ENCODE assay signal across 9 cellular contexts in genomic region chr6:35044771-35045275, GRCh38.
DNase-seq lines count a peak whose midpoint lies in the region; ATAC-seq lines count a peak whose summit lies in the region.
"Had no signal": no experiment of that assay in that cellular context is flagged by ENCODE, and none has a peak within 500 bp of the region (broad histone marks: within the 10 kb centered on the region; RNA-seq: fewer than 3 reads in every experiment).

No MANE protein-coding gene starts in this region.

- H3K9me3 ChIP-seq in esophagus (ENCODE audit: control insufficient read depth in 2 of 2, insufficient read depth in 1 of 2, low read depth in 1 of 2, low read length in 1 of 2) (no peaks in the 10 kb centered on the region), trophoblast cell (ENCODE audit: insufficient read depth, low read depth, low read length) (peaks cover 3% of the 10 kb centered on the region)

- no peak overlapping the region for H2BK120ac ChIP-seq in trophoblast cell (ENCODE audit: insufficient read depth, low read length, poor library complexity)

- ATAC-seq in GM18517 (IDR thresholded peaks at IDR 0.05; ENCODE audit: unreplicated experiment) (no peak), GM19452 (IDR thresholded peaks at IDR 0.05; ENCODE audit: unreplicated experiment) (no peak)

- H3K36me3 ChIP-seq in esophagus (ENCODE audit: control insufficient read depth in 2 of 2, insufficient read depth in 2 of 2, low read length in 1 of 2) (peaks cover 0 to 4% of the 10 kb centered on the region in 2 donors), trophoblast cell (ENCODE audit: control insufficient read depth in 1 of 2, insufficient read depth in 2 of 2, low read length in 2 of 2) (peaks cover 44 to 71% of the 10 kb centered on the region in 2 experiments)

- no peak overlapping the region for H3K18ac ChIP-seq in trophoblast cell (ENCODE audit: low read length)

- H4K8ac ChIP-seq in trophoblast cell (ENCODE audit: low read depth, low read length) = no peak overlapping the region

- H3K9ac ChIP-seq in trophoblast cell (ENCODE audit: low read length) = no peak overlapping the region

- H4K12ac ChIP-seq in trophoblast cell (ENCODE audit: low read depth, low read length) = no peak overlapping the region

- no peak overlapping the region for H2AK5ac ChIP-seq in trophoblast cell (ENCODE audit: low read length)

- H3K4me3 ChIP-seq in esophagus (ENCODE audit: low read depth in 1 of 2, low read length in 2 of 2) (no peak overlapping the region), trophoblast cell (ENCODE audit: low read depth, low read length) (no peak overlapping the region)

- H3K23ac ChIP-seq in trophoblast cell (ENCODE audit: low read length) = no peak overlapping the region

- peak overlapping the region; percentile 16 for H3K4ac ChIP-seq in trophoblast cell (ENCODE audit: low read depth, low read length)

- no peak overlapping the region for H2AFZ ChIP-seq in trophoblast cell (ENCODE audit: insufficient read depth, low read length, poor library complexity)

- WGBS in esophagus, 2 donors = 34 to 35% methylated on average over 2 of the region's 2 CpGs
- no CpG with 5 or more reads among the region's 2 CpGs for WGBS in trophoblast cell (ENCODE audit: extremely low coverage, insufficient coverage, insufficient read length)

- H3K27ac ChIP-seq in esophagus (ENCODE audit: low read depth in 2 of 2, low read length in 1 of 2) (peak overlapping the region; percentile 84 to 89), trophoblast cell (ENCODE audit: low read depth, low read length) (no peak overlapping the region)

- H2BK12ac ChIP-seq in trophoblast cell (ENCODE audit: low read length) = no peak overlapping the region

- H3K4me1 ChIP-seq in esophagus (ENCODE audit: control insufficient read depth in 2 of 2, insufficient read depth in 2 of 2, low read length in 1 of 2) (peaks cover 10 to 27% of the 10 kb centered on the region in 2 donors), trophoblast cell (ENCODE audit: control insufficient read depth in 1 of 2, insufficient read depth in 2 of 2, low read length in 2 of 2) (peaks cover 23 to 34% of the 10 kb centered on the region in 2 experiments)

- no peak overlapping the region for H3K4me2 ChIP-seq in trophoblast cell (ENCODE audit: low read length)

- H4K91ac ChIP-seq in trophoblast cell (ENCODE audit: low read depth, low read length) = no peak overlapping the region

- H3K27me3 ChIP-seq in esophagus (ENCODE audit: control insufficient read depth in 1 of 2, insufficient read depth in 2 of 2, low read length in 2 of 2) (no peaks in the 10 kb centered on the region), trophoblast cell (ENCODE audit: insufficient read depth, low read length) (no peaks in the 10 kb centered on the region)

- H3K79me2 ChIP-seq in trophoblast cell (ENCODE audit: control insufficient read depth, insufficient read depth, low read length, poor library complexity) = peaks cover 3% of the 10 kb centered on the region

- H3K79me1 ChIP-seq in trophoblast cell (ENCODE audit: low read length) = peaks cover 5% of the 10 kb centered on the region

- DNase-seq in Daoy (ENCODE audit: low read depth) = peak; percentile 24
- DNase-seq in NCI-H2171 treated with DMSO at 0.1 percent for 48 hours (lab: John Stamatoyannopoulos, UW) = peak; percentile 89
- no peak for DNase-seq in trophoblast cell
- no peak for DNase-seq in stimulated activated CD4-positive, alpha-beta T cell treated with anti-CD3 and anti-CD28 coated beads, Interleukin-4, amount 100 ng/mL, for 24 hours
- no peak for DNase-seq in SW480 (ENCODE audit: low spot score)
- DNase-seq: stimulated activated CD4-positive, alpha-beta T cell treated with anti-CD3 and anti-CD28 coated beads, Interleukin-12 subunit alpha, Interleukin-12 subunit beta, amount 100 ng/mL, for 4 hours had no signal

- no peak overlapping the region for H2BK5ac ChIP-seq in trophoblast cell (ENCODE audit: low read depth, low read length, poor library complexity)

- no peak overlapping the region for H3K14ac ChIP-seq in trophoblast cell (ENCODE audit: low read length)

Comparison
In these comparisons a context has a peak if more than half of its experiments do, and no peak if none do; other contexts are left out.
1. DNase-seq: peak in Daoy (single experiment) and NCI-H2171 treated with DMSO at 0.1 percent for 48 hours (single experiment); none in trophoblast cell (0 of 2), stimulated activated CD4-positive, alpha-beta T cell treated with anti-CD3 and anti-CD28 coated beads, Interleukin-4, amount 100 ng/mL, for 24 hours (single experiment) and SW480 (single experiment).